In the genomic region with DNA sequence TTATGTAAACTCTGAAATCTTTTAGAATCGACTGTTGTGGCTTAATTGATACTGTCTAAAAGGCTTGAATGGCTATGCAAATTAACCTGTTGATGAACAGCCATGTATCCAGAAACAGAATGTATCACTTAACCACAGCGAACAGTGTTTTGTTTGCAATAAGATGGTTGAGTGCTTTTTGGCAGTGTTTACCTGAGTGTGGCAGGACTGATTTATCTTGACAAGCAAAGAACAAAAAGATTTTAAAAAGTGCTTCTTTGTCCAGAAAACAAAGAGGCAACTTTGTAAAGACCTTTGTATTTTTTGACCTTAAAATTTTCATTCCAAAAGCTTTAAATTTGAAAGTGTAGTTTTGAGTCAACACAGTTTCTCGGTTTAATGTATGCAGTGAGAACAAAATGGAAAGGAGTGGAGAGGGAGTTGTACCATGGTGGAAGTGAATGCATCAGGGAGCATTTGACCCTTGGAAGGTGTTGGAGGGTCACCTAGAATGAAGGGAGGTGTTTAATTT, we compare ENCODE assay signal across 9 cellular contexts. TPM values are rescaled to one million over a fixed set of nuclear protein-coding genes. Genes with fewer than 3 reads are reported as not detected.
DNase-seq lines count a peak whose midpoint lies in the region; ATAC-seq and TF ChIP-seq lines count a peak whose summit lies in the region.
"Had no signal": no experiment of that assay in that cellular context is flagged by ENCODE, and none has a peak within 500 bp of the region (broad histone marks: within the 10 kb centered on the region; RNA-seq: fewer than 3 reads in every experiment).

No MANE protein-coding gene starts in this region.

- H3K27ac ChIP-seq in RWPE1, result no peak overlapping the region

- CTCF ChIA-PET in HEK293T (lab: Yijun Ruan, JAX) (interaction anchor here (1.0 kb wide), 1 partner anchor 16 kb away, joined by 3 read pairs; no protein-coding TSS in a partner anchor), RWPE1 (lab: Yijun Ruan, JAX) (no interaction called here)

- POLR2A ChIA-PET in HEK293T (lab: Yijun Ruan, JAX) (no interaction called here), RWPE1 (lab: Yijun Ruan, JAX; ENCODE audit: low non-redundant PET) (no interaction called here)

- intact Hi-C loops in left colon (cut with DNase I, micrococcal nuclease), result no loop called here

- ATAC-seq in GM19025 (IDR thresholded peaks at IDR 0.05; ENCODE audit: low read depth, unreplicated experiment) (peak; percentile 93), HG03469 (IDR thresholded peaks at IDR 0.05; ENCODE audit: unreplicated experiment) (peak; percentile 97), left colon (no peak)

- DNase-seq in HEK293T (ENCODE audit: extremely low spot score) (no peak), germinal center (ENCODE audit: low spot score) (peak; percentile 37), AG08395 (ENCODE audit: low spot score) (no peak), RWPE1 (ENCODE audit: low spot score) (no peak), left colon (no peak)
- no peak for DNase-seq in stimulated activated CD4-positive, alpha-beta T cell treated with anti-CD3 and anti-CD28 coated beads, Interleukin-15, amount 100 ng/mL, for 24 hours
- DNase-seq: activated T-cell treated with anti-CD3 and anti-CD28 coated beads, Interleukin-2, amount 50 U/mL, for 1 hour had no signal

- TF ChIP-seq CTCF in RWPE1 (conservative IDR thresholded peaks at IDR 0.05; ENCODE audit: low read depth), result no peak

TF ChIP-seq in HEK293T, 16 proteins besides CTCF, POLR2A, EP300 and RAD21:
- TF ChIP-seq FOXM1 (IDR thresholded peaks at IDR 0.05; ENCODE audit: borderline replicate concordance) (no peak), PKNOX1 (IDR thresholded peaks at IDR 0.05) (0 out of 2 replicates have a peak, but pooled peaks have one; percentile 17)

RNA-seq across cellular contexts. Expression of gene ARHGAP10, which starts 18.0 kb away (rescaled TPM):
- 10 to 100 TPM in 1 of 2 donors, 1 to 10 TPM in 1; 3.7 to 14.5 TPM for total RNA-seq in left colon
